In genomic region chr22:24566899-24567511, GRCh38 we compare ENCODE assay signal across 1 cellular context.
TF ChIP-seq lines count a peak whose summit lies in the region.

No MANE protein-coding gene starts in this region.

TF ChIP-seq in IMR-90, 13 proteins besides CTCF, POLR2A, EP300 and RAD21:
- no peak for TF ChIP-seq MAZ (IDR thresholded peaks at IDR 0.05; ENCODE audit: borderline replicate concordance, low read depth, low read length)
- TF ChIP-seq BHLHE40 (IDR thresholded peaks at IDR 0.05; ENCODE audit: low read depth, low read length), result no peak
- no peak for TF ChIP-seq CEBPB (IDR thresholded peaks at IDR 0.05; ENCODE audit: low read depth, low read length)
- TF ChIP-seq, protein P1, sequence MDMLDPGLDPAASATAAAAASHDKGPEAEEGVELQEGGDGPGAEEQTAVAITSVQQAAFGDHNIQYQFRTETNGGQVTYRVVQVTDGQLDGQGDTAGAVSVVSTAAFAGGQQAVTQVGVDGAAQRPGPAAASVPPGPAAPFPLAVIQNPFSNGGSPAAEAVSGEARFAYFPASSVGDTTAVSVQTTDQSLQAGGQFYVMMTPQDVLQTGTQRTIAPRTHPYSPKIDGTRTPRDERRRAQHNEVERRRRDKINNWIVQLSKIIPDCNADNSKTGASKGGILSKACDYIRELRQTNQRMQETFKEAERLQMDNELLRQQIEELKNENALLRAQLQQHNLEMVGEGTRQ (IDR thresholded peaks at IDR 0.05; ENCODE audit: low read depth, low read length), result no peak
- TF ChIP-seq, protein P2, sequence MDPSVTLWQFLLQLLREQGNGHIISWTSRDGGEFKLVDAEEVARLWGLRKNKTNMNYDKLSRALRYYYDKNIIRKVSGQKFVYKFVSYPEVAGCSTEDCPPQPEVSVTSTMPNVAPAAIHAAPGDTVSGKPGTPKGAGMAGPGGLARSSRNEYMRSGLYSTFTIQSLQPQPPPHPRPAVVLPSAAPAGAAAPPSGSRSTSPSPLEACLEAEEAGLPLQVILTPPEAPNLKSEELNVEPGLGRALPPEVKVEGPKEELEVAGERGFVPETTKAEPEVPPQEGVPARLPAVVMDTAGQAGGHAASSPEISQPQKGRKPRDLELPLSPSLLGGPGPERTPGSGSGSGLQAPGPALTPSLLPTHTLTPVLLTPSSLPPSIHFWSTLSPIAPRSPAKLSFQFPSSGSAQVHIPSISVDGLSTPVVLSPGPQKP (IDR thresholded peaks at IDR 0.05; ENCODE audit: borderline replicate concordance, low read depth, low read length), result no peak
- no peak for TF ChIP-seq MXI1 (IDR thresholded peaks at IDR 0.05; ENCODE audit: borderline replicate concordance, low read depth, low read length)
- no peak for TF ChIP-seq SMC3 (IDR thresholded peaks at IDR 0.05; ENCODE audit: low read depth, low read length)
